38 cellular contexts compared by ENCODE assay signal in the genomic region with DNA sequence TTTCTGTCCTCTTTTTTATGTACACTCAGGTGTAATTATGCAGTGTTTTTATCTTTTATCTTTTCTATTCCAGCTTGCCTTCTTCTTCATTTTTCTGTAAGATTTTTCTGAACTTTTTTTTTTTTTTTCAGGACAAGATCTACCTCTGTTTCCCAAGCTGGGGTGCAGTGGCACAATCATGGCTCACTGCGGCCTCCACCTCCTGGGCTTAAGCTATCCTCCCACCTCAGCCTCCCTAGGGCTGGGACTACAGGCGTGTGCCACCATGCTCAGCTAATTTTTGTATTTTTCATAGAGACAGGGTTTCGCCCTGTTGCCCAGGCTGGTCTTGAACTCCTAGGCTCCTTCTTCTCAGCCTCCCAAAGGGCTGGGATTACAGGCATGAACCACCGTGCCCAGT. TPM values are rescaled to one million over a fixed set of nuclear protein-coding genes. Genes with fewer than 3 reads are reported as not detected.
"Had no signal": no experiment of that assay in that cellular context is flagged by ENCODE, and none has a peak within 500 bp of the region (broad histone marks: within the 10 kb centered on the region; RNA-seq: fewer than 3 reads in every experiment).

No MANE protein-coding gene starts in this region.

- H3K4me1 Mint-ChIP-seq: activated CD4-positive, alpha-beta memory T cell treated with anti-CD3 and anti-CD28 coated beads, Interleukin-2, amount 10 ng/mL, durations not matched to agents 7 days and 5 days; activated CD4-positive, alpha-beta T cell treated with anti-CD3 and anti-CD28 coated beads, Interleukin-2, amount 10 ng/mL, durations not matched to agents 24 days and 14 days; activated CD8-positive, alpha-beta memory T cell treated with anti-CD3 and anti-CD28 coated beads, Interleukin-2, amount 10 ng/mL, durations not matched to agents 7 days and 5 days; activated naive CD4-positive, alpha-beta T cell treated with anti-CD3 and anti-CD28 coated beads, Interleukin-2, amount 10 ng/mL, durations not matched to agents 7 days and 5 days; activated naive CD4-positive, alpha-beta T cell treated with anti-CD3 and anti-CD28 coated beads, Interleukin-2, amount 50 U/mL, for 24 hours; activated naive CD8-positive, alpha-beta T cell treated with anti-CD3 and anti-CD28 coated beads, Interleukin-2, amount 50 U/mL, for 24 hours; brain; central memory CD8-positive, alpha-beta T cell had no signal

- H3K27me3 ChIP-seq: ascending aorta, cardiac muscle cell had no signal

- H3K27ac ChIP-seq: cardiac muscle cell, VCaP had no signal

- H3K4me3 ChIP-seq: ascending aorta, cardiac muscle cell had no signal

- H3K36me3 Mint-ChIP-seq: activated CD8-positive, alpha-beta memory T cell treated with anti-CD3 and anti-CD28 coated beads, Interleukin-2, amount 10 ng/mL, durations not matched to agents 7 days and 5 days; activated naive CD4-positive, alpha-beta T cell treated with anti-CD3 and anti-CD28 coated beads, Interleukin-2, amount 10 ng/mL, durations not matched to agents 7 days and 5 days; activated naive CD8-positive, alpha-beta T cell treated with anti-CD3 and anti-CD28 coated beads, Interleukin-2, amount 10 ng/mL, durations not matched to agents 7 days and 5 days; brain had no signal

- H3K9me3 ChIP-seq: ascending aorta had no signal

- H3K9me3 Mint-ChIP-seq: activated B cell treated with CpG ODN at 0.5 μM for 24 hours; activated CD4-positive, alpha-beta memory T cell treated with anti-CD3 and anti-CD28 coated beads, Interleukin-2, amount 10 ng/mL, durations not matched to agents 7 days and 5 days; activated CD4-positive, alpha-beta T cell treated with anti-CD3 and anti-CD28 coated beads, Interleukin-2, amount 10 ng/mL, durations not matched to agents 24 days and 14 days; activated naive CD4-positive, alpha-beta T cell treated with anti-CD3 and anti-CD28 coated beads, Interleukin-2, amount 10 ng/mL, durations not matched to agents 7 days and 5 days; activated naive CD4-positive, alpha-beta T cell treated with anti-CD3 and anti-CD28 coated beads, Interleukin-2, amount 50 U/mL, for 24 hours; activated naive CD8-positive, alpha-beta T cell treated with anti-CD3 and anti-CD28 coated beads, Interleukin-2, amount 10 ng/mL, durations not matched to agents 7 days and 5 days; activated naive CD8-positive, alpha-beta T cell treated with anti-CD3 and anti-CD28 coated beads, Interleukin-2, amount 50 U/mL, for 24 hours; activated T-cell treated with anti-CD3 and anti-CD28 coated beads, Interleukin-2, amount 50 U/mL, for 24 hours; activated T-helper 2 cell treated with anti-CD3 and anti-CD28 coated beads, Interferon-gamma antibody, Interleukin-2, Interleukin-4, amounts not matched to agents 10 μg/mL and 5 μg/mL and 100 μg/mL, durations not matched to agents 14 hours and 24 hours and 36 hours; brain; central memory CD8-positive, alpha-beta T cell; T-helper 1 cell treated with Interleukin-12 subunit alpha and Interleukin-12 subunit beta and Interleukin-4 antibody, amounts not matched to agents 30 μg/mL and 1 μg/mL, for 36 hours; T-helper 2 cell treated with Interferon-gamma antibody and Interleukin-4, amounts not matched to agents 5 μg/mL and 100 μg/mL, for 36 hours had no signal

- H3K36me3 ChIP-seq: ascending aorta, cardiac muscle cell had no signal

- H3K4me3 Mint-ChIP-seq: activated B cell treated with CpG ODN at 0.5 μM for 24 hours; activated CD4-positive, alpha-beta memory T cell treated with anti-CD3 and anti-CD28 coated beads, Interleukin-2, amount 10 ng/mL, durations not matched to agents 7 days and 5 days; activated CD4-positive, alpha-beta T cell treated with anti-CD3 and anti-CD28 coated beads, Interleukin-2, amount 10 ng/mL, durations not matched to agents 24 days and 14 days; activated CD8-positive, alpha-beta memory T cell treated with anti-CD3 and anti-CD28 coated beads, Interleukin-2, amount 10 ng/mL, durations not matched to agents 7 days and 5 days; activated CD8-positive, alpha-beta T cell treated with anti-CD3 and anti-CD28 coated beads, Interleukin-2, amount 10 ng/mL, durations not matched to agents 7 days and 5 days; activated naive CD4-positive, alpha-beta T cell treated with anti-CD3 and anti-CD28 coated beads, Interleukin-2, amount 10 ng/mL, durations not matched to agents 7 days and 5 days; activated naive CD4-positive, alpha-beta T cell treated with anti-CD3 and anti-CD28 coated beads, Interleukin-2, amount 50 U/mL, for 24 hours; activated naive CD8-positive, alpha-beta T cell; activated naive CD8-positive, alpha-beta T cell treated with anti-CD3 and anti-CD28 coated beads, Interleukin-2, amount 10 ng/mL, durations not matched to agents 7 days and 5 days; activated naive CD8-positive, alpha-beta T cell treated with anti-CD3 and anti-CD28 coated beads, Interleukin-2, amount 50 U/mL, for 24 hours; activated T-cell treated with anti-CD3 and anti-CD28 coated beads, Interleukin-2, amount 50 U/mL, for 24 hours; brain; central memory CD8-positive, alpha-beta T cell; T-helper 1 cell treated with Interleukin-12 subunit alpha and Interleukin-12 subunit beta and Interleukin-4 antibody, amounts not matched to agents 30 μg/mL and 1 μg/mL, for 36 hours; T-helper 2 cell treated with Interferon-gamma antibody and Interleukin-4, amounts not matched to agents 5 μg/mL and 100 μg/mL, for 36 hours had no signal

- ATAC-seq: activated CD8-positive, alpha-beta memory T cell treated with anti-CD3 and anti-CD28 coated beads, Interleukin-2, amount 10 ng/mL, durations not matched to agents 7 days and 5 days; activated CD8-positive, alpha-beta T cell treated with anti-CD3 and anti-CD28 coated beads, Interleukin-2, amount 10 ng/mL, durations not matched to agents 7 days and 5 days; activated naive CD8-positive, alpha-beta T cell treated with anti-CD3 and anti-CD28 coated beads, Interleukin-2, amount 50 U/mL, for 24 hours had no signal

- DNase-seq: activated B cell treated with CpG ODN at 0.5 μM for 24 hours; activated CD4-positive, alpha-beta memory T cell treated with anti-CD3 and anti-CD28 coated beads, Interleukin-2, amount 10 ng/mL, durations not matched to agents 7 days and 5 days; activated CD4-positive, alpha-beta T cell treated with anti-CD3 and anti-CD28 coated beads for 4 hours; activated CD4-positive, alpha-beta T cell treated with anti-CD3 and anti-CD28 coated beads, Interleukin-2, amount 10 ng/mL, durations not matched to agents 24 days and 14 days; activated CD4-positive, alpha-beta T cell treated with anti-CD3 and anti-CD28 coated beads, Interleukin-2, amount 50 U/mL, for 1 hour; activated CD4-positive, alpha-beta T cell treated with anti-CD3 and anti-CD28 coated beads, Interleukin-2, amount 50 U/mL, for 4 hours; activated CD4-positive, CD25-positive, alpha-beta regulatory T cell treated with anti-CD3 and anti-CD28 coated beads, Interleukin-2, amount 50 U/mL, for 72 hours; activated CD8-positive, alpha-beta memory T cell treated with anti-CD3 and anti-CD28 coated beads for 24 hours; activated CD8-positive, alpha-beta memory T cell treated with anti-CD3 and anti-CD28 coated beads, Interleukin-2, amount 10 ng/mL, durations not matched to agents 7 days and 5 days; activated CD8-positive, alpha-beta memory T cell treated with anti-CD3 and anti-CD28 coated beads, Interleukin-2, amount 50 U/mL, for 48 hours; activated CD8-positive, alpha-beta T cell treated with anti-CD3 and anti-CD28 coated beads, Interleukin-2, amount 10 ng/mL, durations not matched to agents 7 days and 5 days; activated effector memory CD4-positive, alpha-beta T cell treated with Interleukin-2 at 50 U/mL for 16 hours; activated gamma-delta T cell; activated naive CD4-positive, alpha-beta T cell treated with anti-CD3 and anti-CD28 coated beads, Interleukin-2, amount 10 ng/mL, durations not matched to agents 7 days and 5 days; activated naive CD4-positive, alpha-beta T cell treated with Interleukin-2 at 50 U/mL for 16 hours; activated naive CD8-positive, alpha-beta T cell treated with anti-CD3 and anti-CD28 coated beads, Interleukin-2, amount 10 ng/mL, durations not matched to agents 7 days and 5 days; activated naive CD8-positive, alpha-beta T cell treated with anti-CD3 and anti-CD28 coated beads, Interleukin-2, amount 50 U/mL, for 24 hours; activated T-cell treated with anti-CD3 and anti-CD28 coated beads, Interleukin-2, amount 50 U/mL, for 24 hours; activated T-cell treated with anti-CD3 and anti-CD28 coated beads, Interleukin-2, amount 50 U/mL, for 48 hours; amygdala; anterior cingulate cortex; caudate nucleus; cerebellar nuclear complex; T-helper 1 cell; T-helper 2 cell; T-helper 9 cell had no signal

- H3K27ac Mint-ChIP-seq: activated B cell treated with CpG ODN at 0.5 μM for 24 hours; activated CD4-positive, alpha-beta memory T cell treated with anti-CD3 and anti-CD28 coated beads, Interleukin-2, amount 10 ng/mL, durations not matched to agents 7 days and 5 days; activated CD4-positive, alpha-beta T cell treated with anti-CD3 and anti-CD28 coated beads, Interleukin-2, amount 10 ng/mL, durations not matched to agents 24 days and 14 days; activated CD8-positive, alpha-beta memory T cell treated with anti-CD3 and anti-CD28 coated beads, Interleukin-2, amount 10 ng/mL, durations not matched to agents 7 days and 5 days; activated CD8-positive, alpha-beta T cell treated with anti-CD3 and anti-CD28 coated beads, Interleukin-2, amount 10 ng/mL, durations not matched to agents 7 days and 5 days; activated naive CD4-positive, alpha-beta T cell treated with anti-CD3 and anti-CD28 coated beads, Interleukin-2, amount 10 ng/mL, durations not matched to agents 7 days and 5 days; activated naive CD4-positive, alpha-beta T cell treated with anti-CD3 and anti-CD28 coated beads, Interleukin-2, amount 50 U/mL, for 24 hours; activated naive CD8-positive, alpha-beta T cell; activated naive CD8-positive, alpha-beta T cell treated with anti-CD3 and anti-CD28 coated beads, Interleukin-2, amount 10 ng/mL, durations not matched to agents 7 days and 5 days; activated naive CD8-positive, alpha-beta T cell treated with anti-CD3 and anti-CD28 coated beads, Interleukin-2, amount 50 U/mL, for 24 hours; activated T-cell treated with anti-CD3 and anti-CD28 coated beads, Interleukin-2, amount 50 U/mL, for 24 hours; activated T-helper 2 cell treated with anti-CD3 and anti-CD28 coated beads, Interferon-gamma antibody, Interleukin-2, Interleukin-4, amounts not matched to agents 10 μg/mL and 5 μg/mL and 100 μg/mL, durations not matched to agents 14 hours and 24 hours and 36 hours; brain; T-helper 1 cell treated with Interleukin-12 subunit alpha and Interleukin-12 subunit beta and Interleukin-4 antibody, amounts not matched to agents 30 μg/mL and 1 μg/mL, for 36 hours; T-helper 2 cell treated with Interferon-gamma antibody and Interleukin-4, amounts not matched to agents 5 μg/mL and 100 μg/mL, for 36 hours had no signal

- H3K27me3 Mint-ChIP-seq: activated CD4-positive, alpha-beta T cell treated with anti-CD3 and anti-CD28 coated beads, Interleukin-2, amount 10 ng/mL, durations not matched to agents 24 days and 14 days; activated naive CD4-positive, alpha-beta T cell treated with anti-CD3 and anti-CD28 coated beads, Interleukin-2, amount 10 ng/mL, durations not matched to agents 7 days and 5 days; activated naive CD4-positive, alpha-beta T cell treated with anti-CD3 and anti-CD28 coated beads, Interleukin-2, amount 50 U/mL, for 24 hours; activated naive CD8-positive, alpha-beta T cell; activated naive CD8-positive, alpha-beta T cell treated with anti-CD3 and anti-CD28 coated beads, Interleukin-2, amount 10 ng/mL, durations not matched to agents 7 days and 5 days; activated naive CD8-positive, alpha-beta T cell treated with anti-CD3 and anti-CD28 coated beads, Interleukin-2, amount 50 U/mL, for 24 hours had no signal

- FAIRE-seq: bronchial epithelial cell, TTC549 had no signal

RNA-seq across cellular contexts. Expression of a gene that starts 6.3 kb away (rescaled TPM):
- total RNA-seq: activated naive CD8-positive, alpha-beta T cell treated with anti-CD3 and anti-CD28 coated beads, Interleukin-2, amount 10 ng/mL, durations not matched to agents 7 days and 5 days had no signal
